8 cellular contexts compared by ENCODE assay signal in genomic region chr19:12847159-12848139, GRCh38. TPM values are rescaled to one million over a fixed set of nuclear protein-coding genes. Genes with fewer than 3 reads are reported as not detected.
DNase-seq lines count a peak whose midpoint lies in the region; ATAC-seq and TF ChIP-seq lines count a peak whose summit lies in the region.

No MANE protein-coding gene starts in this region.

- CTCF ChIA-PET in RWPE1 (lab: Yijun Ruan, JAX), result interaction anchor here (0.6 to 2.9 kb wide), 37 partner anchors 10 to 273 kb away, joined by 3 to 25 read pairs (median 4); partner anchors contain the start of genes BEST2, GCDH, RNASEH2A and SYCE2

- H3K4me3 ChIP-seq in HUES64 (ENCODE audit: low read length), result peak overlapping the region; percentile 44
- H3K4me3 ChIP-seq in fibroblast of mammary gland (ENCODE audit: control insufficient read depth, low read depth, low read length), result no peak overlapping the region
- H3K4me3 ChIP-seq in neural cell (ENCODE audit: low read length), result no peak overlapping the region

- H3K4me3 Mint-ChIP-seq in activated T-helper 17 cell treated with anti-CD3 and anti-CD28 coated beads, Interleukin-2, amount 50 U/mL, for 72 hours, result peak overlapping the region; percentile 82

- POLR2A ChIA-PET in RWPE1 (lab: Yijun Ruan, JAX; ENCODE audit: low non-redundant PET), result interaction anchor here (0.7 kb wide), 1 partner anchor 11 kb away, joined by 3 read pairs; no protein-coding TSS in a partner anchor

- no peak for TF ChIP-seq EP300 in neural cell (conservative IDR thresholded peaks at IDR 0.05; ENCODE audit: poor library complexity, severe bottlenecking)

- peaks cover 4% of the 10 kb centered on the region; the same call in 1 of the 2 replicates for H3K27me3 ChIP-seq in HUES64 (ENCODE audit: insufficient read depth, low read length)
- H3K27me3 ChIP-seq in neural cell (ENCODE audit: insufficient read depth, low read depth, low read length), result no peaks in the 10 kb centered on the region

- H3K9me2 ChIP-seq in neural cell (ENCODE audit: insufficient read depth, low read length), result no peaks in the 10 kb centered on the region

- H3K4me2 ChIP-seq in neural cell (ENCODE audit: low read length), result no peak overlapping the region

- H2AFZ ChIP-seq in neural cell (ENCODE audit: low read depth, low read length), result no peak overlapping the region

- TF ChIP-seq RAD21 in neural cell (conservative IDR thresholded peaks at IDR 0.05), result peak; percentile 86

- WGBS in HUES64, result 25% methylated on average over 69 of the region's 69 CpGs

- no peaks in the 10 kb centered on the region for H3K9me3 ChIP-seq in HUES64 (ENCODE audit: insufficient read depth, low read depth, low read length)
- H3K9me3 ChIP-seq in neural cell (ENCODE audit: low read length), result no peaks in the 10 kb centered on the region

- peaks cover 16% of the 10 kb centered on the region for H3K27me3 Mint-ChIP-seq in activated T-helper 17 cell treated with anti-CD3 and anti-CD28 coated beads, Interleukin-2, amount 50 U/mL, for 72 hours

- no peaks in the 10 kb centered on the region for H3F3A ChIP-seq in neural cell (ENCODE audit: insufficient read depth, low read length, poor library complexity, severe bottlenecking)

- TF ChIP-seq CTCF in GM12801 (IDR thresholded peaks at IDR 0.05; ENCODE audit: extremely low read depth, insufficient read length), result peak; percentile 55
- peak; percentile 98 for TF ChIP-seq CTCF in RWPE1 (conservative IDR thresholded peaks at IDR 0.05; ENCODE audit: low read depth)
- TF ChIP-seq CTCF in fibroblast of mammary gland (conservative IDR thresholded peaks at IDR 0.05; ENCODE audit: control insufficient read depth, insufficient read depth, low read depth, low read length), result peak; percentile 50
- TF ChIP-seq CTCF in neural cell (IDR thresholded peaks at IDR 0.05; ENCODE audit: poor library complexity, severe bottlenecking), result peak; percentile 93

- no peaks in the 10 kb centered on the region for H3K4me1 ChIP-seq in HUES64 (ENCODE audit: insufficient read depth, low read length)

- no peaks in the 10 kb centered on the region for H3K4me1 Mint-ChIP-seq in activated T-helper 17 cell treated with anti-CD3 and anti-CD28 coated beads, Interleukin-2, amount 50 U/mL, for 72 hours

- H3K27ac ChIP-seq in HUES64 (ENCODE audit: low read depth, low read length), result no peak overlapping the region
- no peak overlapping the region; the same call in 1 of the 2 replicates for H3K27ac ChIP-seq in RWPE1
- H3K27ac ChIP-seq in neural cell (ENCODE audit: low read length), result no peak overlapping the region

- no peaks in the 10 kb centered on the region for H3K9me3 Mint-ChIP-seq in activated T-helper 17 cell treated with anti-CD3 and anti-CD28 coated beads, Interleukin-2, amount 50 U/mL, for 72 hours

- no peaks in the 10 kb centered on the region for H3K36me3 Mint-ChIP-seq in activated T-helper 17 cell treated with anti-CD3 and anti-CD28 coated beads, Interleukin-2, amount 50 U/mL, for 72 hours (ENCODE audit: low read depth)

- H3K9ac ChIP-seq in HUES64 (ENCODE audit: low read depth, low read length), result peak overlapping the region; percentile 39; the same call in 1 of the 2 replicates
- H3K9ac ChIP-seq in neural cell (ENCODE audit: low read length), result no peak overlapping the region

- peaks cover 10% of the 10 kb centered on the region for H4K20me1 ChIP-seq in neural cell (ENCODE audit: insufficient read depth)

- DNase-seq in RWPE1 (ENCODE audit: low spot score) (peak; percentile 85), fibroblast of mammary gland (ENCODE audit: low read depth) (peak; percentile 82)
- peak; percentile 95 for DNase-seq in stimulated activated naive CD8-positive, alpha-beta T cell treated with anti-CD3 and anti-CD28 coated beads, Interleukin-15, Interleukin-2, amounts not matched to agents 100 U/mL and 50 U/mL, for 24 hours

- H3K27ac Mint-ChIP-seq in activated T-helper 17 cell treated with anti-CD3 and anti-CD28 coated beads, Interleukin-2, amount 50 U/mL, for 72 hours, result peak overlapping the region; percentile 85

- H3K79me2 ChIP-seq in neural cell (replicated peaks; ENCODE audit: insufficient read depth, low read length), result peaks cover 6% of the 10 kb centered on the region

- peak; percentile 98 for ATAC-seq in activated T-helper 17 cell treated with anti-CD3 and anti-CD28 coated beads, Interleukin-2, amount 50 U/mL, for 72 hours (replicated peaks)
- peak; percentile 98 for ATAC-seq in stimulated activated naive CD8-positive, alpha-beta T cell treated with anti-CD3 and anti-CD28 coated beads, Interleukin-15, Interleukin-2, amounts not matched to agents 100 U/mL and 50 U/mL, for 24 hours
- ATAC-seq in GM21381 (IDR thresholded peaks at IDR 0.05; ENCODE audit: unreplicated experiment), result no peak

- H3K36me3 ChIP-seq in HUES64 (ENCODE audit: insufficient read depth, low read length) (peaks cover 6% of the 10 kb centered on the region; the same call in 1 of the 2 replicates), neural cell (ENCODE audit: insufficient read depth, low read length) (peaks cover 15% of the 10 kb centered on the region)

TF ChIP-seq in neural cell, 6 proteins besides CTCF, POLR2A, EP300 and RAD21:
- peak; percentile 17 for TF ChIP-seq MXI1 (conservative IDR thresholded peaks at IDR 0.05; ENCODE audit: poor library complexity, severe bottlenecking)
- TF ChIP-seq SMC3 (conservative IDR thresholded peaks at IDR 0.05; ENCODE audit: poor library complexity), result peak; percentile 77
- TF ChIP-seq TAF1 (IDR thresholded peaks at IDR 0.05; ENCODE audit: low read depth), result no peak
- TF ChIP-seq REST (IDR thresholded peaks at IDR 0.05; ENCODE audit: borderline replicate concordance), result no peak

RNA-seq across cellular contexts. Expression of gene MAST1, which starts 9.1 kb away (rescaled TPM):
- 7.8 TPM for polyA plus RNA-seq in HUES64 (2013, experiment 1 of 2)
- polyA plus RNA-seq in HUES64 (2013, experiment 2 of 2), result 10.1 TPM
- total RNA-seq in activated T-helper 17 cell treated with anti-CD3 and anti-CD28 coated beads, Interleukin-2, amount 50 U/mL, for 72 hours, result 1 to 10 TPM; 2.4 to 2.6 TPM
- 65.0 and 105 TPM in 2 replicates for polyA plus RNA-seq in neural cell
- 79.9 and 80.7 TPM in 2 replicates for polyA minus RNA-seq in neural cell

RNA-seq across cellular contexts. Expression of gene RTBDN, which starts 13.1 kb away (rescaled TPM):
- 0.45 TPM for polyA plus RNA-seq in HUES64 (2013, experiment 1 of 2)
- 0.89 TPM for polyA plus RNA-seq in HUES64 (2013, experiment 2 of 2)
- not detected for total RNA-seq in activated T-helper 17 cell treated with anti-CD3 and anti-CD28 coated beads, Interleukin-2, amount 50 U/mL, for 72 hours
- 1.0 TPM in 1 of 2 replicates, not detected in the other for polyA plus RNA-seq in neural cell
- polyA minus RNA-seq in neural cell, result not detected in 2 replicates

RNA-seq across cellular contexts. Expression of gene DNASE2, which starts 33.8 kb away (rescaled TPM):
- polyA plus RNA-seq in HUES64 (2013, experiment 1 of 2), result 11.6 TPM
- polyA plus RNA-seq in HUES64 (2013, experiment 2 of 2), result 14.9 TPM
- total RNA-seq in activated T-helper 17 cell treated with anti-CD3 and anti-CD28 coated beads, Interleukin-2, amount 50 U/mL, for 72 hours, result 10 to 100 TPM; 32.5 to 34.2 TPM
- 0.59 TPM in 1 of 2 replicates, not detected in the other for polyA plus RNA-seq in neural cell
- 0.35 and 1.2 TPM in 2 replicates for polyA minus RNA-seq in neural cell

RNA-seq across cellular contexts. Expression of gene KLF1, which starts 39.6 kb away (rescaled TPM):
- polyA plus RNA-seq in HUES64 (2013, experiment 1 of 2), result not detected
- polyA plus RNA-seq in HUES64 (2013, experiment 2 of 2), result 0.25 TPM
- total RNA-seq in activated T-helper 17 cell treated with anti-CD3 and anti-CD28 coated beads, Interleukin-2, amount 50 U/mL, for 72 hours, result under 1 TPM in 1 of 2 donors, not detected in 1; 0.61 TPM
- not detected in 2 replicates for polyA plus RNA-seq in neural cell
- polyA minus RNA-seq in neural cell, result not detected in 2 replicates

RNA-seq across cellular contexts. Expression of gene RNASEH2A, which starts 41.1 kb away (rescaled TPM):
- polyA plus RNA-seq in HUES64 (2013, experiment 1 of 2), result 59.2 TPM
- 65.6 TPM for polyA plus RNA-seq in HUES64 (2013, experiment 2 of 2)
- total RNA-seq in activated T-helper 17 cell treated with anti-CD3 and anti-CD28 coated beads, Interleukin-2, amount 50 U/mL, for 72 hours, result 10 to 100 TPM; 30.1 to 53.5 TPM
- polyA plus RNA-seq in neural cell, result 25.7 and 28.2 TPM in 2 replicates
- polyA minus RNA-seq in neural cell, result 14.1 and 14.8 TPM in 2 replicates
